Comparison of ENCODE assay signal across 8 cellular contexts in genomic region chr5:177553671-177554429, GRCh38. TPM values are rescaled to one million over a fixed set of nuclear protein-coding genes. Genes with fewer than 3 reads are reported as not detected.
DNase-seq lines count a peak whose midpoint lies in the region; ATAC-seq, FAIRE-seq and TF ChIP-seq lines count a peak whose summit lies in the region.

No MANE protein-coding gene starts in this region.

- no peak overlapping the region for H2AFZ ChIP-seq in HepG2 (ENCODE audit: low read length)

- ATAC-seq in GM19025 (IDR thresholded peaks at IDR 0.05; ENCODE audit: low read depth, unreplicated experiment) = peak; percentile 28
- ATAC-seq in HG03139 (IDR thresholded peaks at IDR 0.05; ENCODE audit: unreplicated experiment) = peak; percentile 44
- ATAC-seq in HepG2 = peak; percentile 57

- H3K36me3 ChIP-seq in HepG2 (replicated peaks in 1 of 2; ENCODE audit: control insufficient read depth in 1 of 2, insufficient read depth in 2 of 2, low read length in 2 of 2) = peaks cover 5 to 18% of the 10 kb centered on the region in 2 experiments; a peak in 4 of 5 replicates

- H3K79me2 ChIP-seq in HepG2 (ENCODE audit: insufficient read depth, low read length) = peaks cover 49% of the 10 kb centered on the region

- peaks cover 7% of the 10 kb centered on the region for H3K36me3 Mint-ChIP-seq in chondrocyte (ENCODE audit: low read depth)

- POLR2A ChIA-PET in HepG2 (lab: Yijun Ruan, JAX) = interaction anchor here (0.7 to 1.0 kb wide), 3 partner anchors 36 to 57 kb away, joined by 3 to 4 read pairs (median 4); partner anchors contain the start of genes PDLIM7 and TMED9

- H3K27me3 ChIP-seq in HepG2 (ENCODE audit: control insufficient read depth in 1 of 2, insufficient read depth in 2 of 2, low read length in 2 of 2) = no peaks in the 10 kb centered on the region

- peaks cover 57% of the 10 kb centered on the region for H3K4me1 ChIP-seq in HepG2 (ENCODE audit: insufficient read depth, low read length)

- CTCF ChIA-PET in HepG2 (lab: Yijun Ruan, JAX; ENCODE audit: low intra/inter-chr PET ratio, low total read pairs) = no interaction called here

- in situ Hi-C loops in HepG2 (cut with HindIII; ENCODE audit: extremely low pct_ligation_motif_present, low pct_unique_long_range_greater_than_20kb) = no loop called here

- peaks cover 33% of the 10 kb centered on the region for H3K4me1 Mint-ChIP-seq in chondrocyte (ENCODE audit: low read depth)

- H3K4me2 ChIP-seq in HepG2 (ENCODE audit: low read depth, low read length) = peak overlapping the region; percentile 86

- no peak for TF ChIP-seq POLR2A in HepG2 (IDR thresholded peaks at IDR 0.05; ENCODE audit: insufficient read depth in 1 of 2, low read depth in 2 of 2, low read length in 2 of 2)

- no TSS peak for BruUV-seq in HepG2 (replicated peaks; lab: Mats Ljungman, UMichigan)

- peak overlapping the region; percentile 86 for H3K9ac ChIP-seq in HepG2 (ENCODE audit: insufficient read depth, low read depth, low read length)

- peak overlapping the region; percentile 84 for H3K27ac Mint-ChIP-seq in chondrocyte (ENCODE audit: unreplicated experiment)

- no peak for TF ChIP-seq CTCF in AG09309 (IDR thresholded peaks at IDR 0.05; ENCODE audit: control insufficient read depth, insufficient read depth, low read depth, low read length, missing control alignments)
- no peak for TF ChIP-seq CTCF in chondrocyte (IDR thresholded peaks at IDR 0.05)
- TF ChIP-seq CTCF in HepG2 (CRISPR knock-in tag; IDR thresholded peaks at IDR 0.05) = no peak

- H3K9me3 Mint-ChIP-seq in chondrocyte (ENCODE audit: low read depth) = no peaks in the 10 kb centered on the region

- TF ChIP-seq EP300 in HepG2 (IDR thresholded peaks at IDR 0.05; ENCODE audit: low read depth in 2 of 2, low read length in 2 of 2) (no peak), HepG2 (CRISPR knock-in tag; IDR thresholded peaks at IDR 0.05; ENCODE audit: borderline replicate concordance) (no peak)

- peaks cover 7% of the 10 kb centered on the region; the same call in 1 of the 2 replicates for H4K20me1 ChIP-seq in HepG2 (ENCODE audit: insufficient read depth, low read length)

- no peaks in the 10 kb centered on the region for H3K27me3 Mint-ChIP-seq in chondrocyte (ENCODE audit: low read depth)

- 0% methylated on average over 1 of the region's 72 CpGs for WGBS in HepG2 (ENCODE audit: low lambda C conversion rate)

- no peaks in the 10 kb centered on the region for H3K9me3 ChIP-seq in HepG2 (ENCODE audit: low read length)

- peak overlapping the region; percentile 90 for H3K4me3 Mint-ChIP-seq in chondrocyte (ENCODE audit: unreplicated experiment)

- H3K4me3 ChIP-seq in AG09309 (ENCODE audit: control insufficient read depth, low read depth, low read length) = peak overlapping the region; percentile 98
- H3K4me3 ChIP-seq in HepG2 (replicated peaks in 1 of 3; ENCODE audit: insufficient read depth in 1 of 3, low read depth in 2 of 3, low read length in 3 of 3) = peak overlapping the region; percentile 96 to 98 (median 98)

- no peak for FAIRE-seq in HepG2 (lab: Jason Lieb, UNC)

- intact Hi-C loops in HepG2 (cut with micrococcal nuclease; ENCODE audit: unreplicated experiment) = loop anchor here (5.0 kb wide), 1 partner anchor 37 kb away; the partner anchor contains the start of gene DDX41

- DNase-seq in AG09309 (ENCODE audit: low read depth) (no peak), UCSD-AML1 (lab: John Stamatoyannopoulos, UW; ENCODE audit: unreplicated experiment) (peak; percentile 31), chondrocyte (ENCODE audit: low spot score) (no peak), HepG2 (ENCODE audit: low spot score) (no peak), GOT3 (lab: John Stamatoyannopoulos, UW) (no peak)
- peak; percentile 25 to 47 for DNase-seq in stimulated activated CD4-positive, alpha-beta T cell treated with anti-CD3 and anti-CD28 coated beads, Interleukin-4, amount 100 ng/mL, for 4 hours

- peak overlapping the region; percentile 56 for H3K27ac ChIP-seq in HepG2 (ENCODE audit: extremely low read length, insufficient read depth, low read length)

- no peak for TF ChIP-seq RAD21 in HepG2 (CRISPR knock-in tag; IDR thresholded peaks at IDR 0.05)

RNA-seq across cellular contexts. Expression of gene FAM193B, which starts 0.5 kb away (rescaled TPM):
- total RNA-seq in chondrocyte = 75.2 to 85.9 TPM (median 79.1 TPM) in 3 replicates
- total RNA-seq in HepG2 (2016; rRNA removed; fragmentation: Illumina TruSeq; extraction: Trizol) = 6.4 and 21.2 TPM in 2 replicates
- total RNA-seq in HepG2 (2016; cell fraction: cytosol; rRNA removed; fragmentation: Illumina TruSeq; extraction: Trizol; ENCODE audit: low read depth) = 25.5 and 27.8 TPM in 2 replicates
- total RNA-seq in HepG2 (2016; cell fraction: insoluble cytoplasmic fraction; rRNA removed; fragmentation: Illumina TruSeq; extraction: Trizol) = 7.4 and 21.9 TPM in 2 replicates
- 15.5 and 19.0 TPM in 2 replicates for total RNA-seq in HepG2 (2016; cell fraction: membrane; rRNA removed; fragmentation: Illumina TruSeq; extraction: Trizol)
- 20.2 and 30.4 TPM in 2 replicates for total RNA-seq in HepG2 (2016; cell fraction: nucleus; rRNA removed; fragmentation: Illumina TruSeq; extraction: Trizol)
- 40.9 and 42.5 TPM in 2 replicates for polyA plus RNA-seq in HepG2 (2011; rRNA removed)
- polyA plus RNA-seq in HepG2 (2011; cell fraction: cytosol; rRNA removed) = 9.5 and 15.2 TPM in 2 replicates
- 123 and 139 TPM in 2 replicates for polyA plus RNA-seq in HepG2 (2011; cell fraction: nucleus; rRNA removed)
- polyA plus RNA-seq in HepG2 (2012) = 23.0 and 27.4 TPM in 2 replicates
- polyA plus RNA-seq in HepG2 (2016; cell fraction: cytosol; fragmentation: Illumina TruSeq; extraction: Trizol; ENCODE audit: low read depth) = 5.1 and 5.6 TPM in 2 replicates
- 11.6 and 13.7 TPM in 2 replicates for polyA plus RNA-seq in HepG2 (2016; cell fraction: insoluble cytoplasmic fraction; fragmentation: Illumina TruSeq; extraction: Trizol; ENCODE audit: low read depth)
- polyA plus RNA-seq in HepG2 (2016; cell fraction: membrane; fragmentation: Illumina TruSeq; extraction: Trizol; ENCODE audit: low read depth) = 9.2 and 10.8 TPM in 2 replicates
- 87.5 and 114 TPM in 2 replicates for polyA plus RNA-seq in HepG2 (2016; cell fraction: nucleus; fragmentation: Illumina TruSeq; extraction: Trizol; ENCODE audit: insufficient read depth, low read depth)
- 19.8 and 23.5 TPM in 2 replicates for polyA minus RNA-seq in HepG2 (2011; rRNA and poly(A)+ RNA removed; ENCODE audit: low replicate concordance)
- polyA minus RNA-seq in HepG2 (2011; cell fraction: cytosol; rRNA and poly(A)+ RNA removed) = 8.1 and 15.7 TPM in 2 replicates
- polyA minus RNA-seq in HepG2 (2011; cell fraction: nucleus; rRNA and poly(A)+ RNA removed) = 24.2 and 37.9 TPM in 2 replicates

RNA-seq across cellular contexts. Expression of gene DDX41, which starts 37.1 kb away (rescaled TPM):
- total RNA-seq in chondrocyte (77.2 to 79.0 TPM (median 78.6 TPM) in 3 replicates), HepG2 (2016; rRNA removed; fragmentation: Illumina TruSeq; extraction: Trizol) (62.8 and 83.0 TPM in 2 replicates)
- total RNA-seq in HepG2 (2016; cell fraction: cytosol; rRNA removed; fragmentation: Illumina TruSeq; extraction: Trizol; ENCODE audit: low read depth) = 9.4 and 10.4 TPM in 2 replicates
- 68.8 and 106 TPM in 2 replicates for total RNA-seq in HepG2 (2016; cell fraction: insoluble cytoplasmic fraction; rRNA removed; fragmentation: Illumina TruSeq; extraction: Trizol)
- 20.1 and 24.5 TPM in 2 replicates for total RNA-seq in HepG2 (2016; cell fraction: membrane; rRNA removed; fragmentation: Illumina TruSeq; extraction: Trizol)
- total RNA-seq in HepG2 (2016; cell fraction: nucleus; rRNA removed; fragmentation: Illumina TruSeq; extraction: Trizol) = 56.7 and 63.3 TPM in 2 replicates
- polyA plus RNA-seq in HepG2 (2011; rRNA removed) = 99.5 and 105 TPM in 2 replicates
- polyA plus RNA-seq in HepG2 (2011; cell fraction: cytosol; rRNA removed) = 84.0 and 131 TPM in 2 replicates
- 340 and 476 TPM in 2 replicates for polyA plus RNA-seq in HepG2 (2011; cell fraction: nucleus; rRNA removed)
- polyA plus RNA-seq in HepG2 (2012) = 39.9 and 70.4 TPM in 2 replicates
- 12.3 and 13.1 TPM in 2 replicates for polyA plus RNA-seq in HepG2 (2016; cell fraction: cytosol; fragmentation: Illumina TruSeq; extraction: Trizol; ENCODE audit: low read depth)
- 84.7 and 86.0 TPM in 2 replicates for polyA plus RNA-seq in HepG2 (2016; cell fraction: insoluble cytoplasmic fraction; fragmentation: Illumina TruSeq; extraction: Trizol; ENCODE audit: low read depth)
- polyA plus RNA-seq in HepG2 (2016; cell fraction: membrane; fragmentation: Illumina TruSeq; extraction: Trizol; ENCODE audit: low read depth) = 20.4 and 21.8 TPM in 2 replicates
- 142 and 157 TPM in 2 replicates for polyA plus RNA-seq in HepG2 (2016; cell fraction: nucleus; fragmentation: Illumina TruSeq; extraction: Trizol; ENCODE audit: insufficient read depth, low read depth)
- 101 and 102 TPM in 2 replicates for polyA minus RNA-seq in HepG2 (2011; rRNA and poly(A)+ RNA removed; ENCODE audit: low replicate concordance)
- polyA minus RNA-seq in HepG2 (2011; cell fraction: cytosol; rRNA and poly(A)+ RNA removed) = 45.9 and 55.5 TPM in 2 replicates
- 103 and 117 TPM in 2 replicates for polyA minus RNA-seq in HepG2 (2011; cell fraction: nucleus; rRNA and poly(A)+ RNA removed)

RNA-seq across cellular contexts. Expression of gene TMED9, which starts 38.2 kb away (rescaled TPM):
- total RNA-seq in chondrocyte (290 to 299 TPM (median 293 TPM) in 3 replicates), HepG2 (2016; rRNA removed; fragmentation: Illumina TruSeq; extraction: Trizol) (92.1 and 161 TPM in 2 replicates)
- total RNA-seq in HepG2 (2016; cell fraction: cytosol; rRNA removed; fragmentation: Illumina TruSeq; extraction: Trizol; ENCODE audit: low read depth) = 17.9 and 19.9 TPM in 2 replicates
- 95.3 and 167 TPM in 2 replicates for total RNA-seq in HepG2 (2016; cell fraction: insoluble cytoplasmic fraction; rRNA removed; fragmentation: Illumina TruSeq; extraction: Trizol)
- total RNA-seq in HepG2 (2016; cell fraction: membrane; rRNA removed; fragmentation: Illumina TruSeq; extraction: Trizol) = 31.2 and 33.3 TPM in 2 replicates
- 146 and 166 TPM in 2 replicates for total RNA-seq in HepG2 (2016; cell fraction: nucleus; rRNA removed; fragmentation: Illumina TruSeq; extraction: Trizol)
- polyA plus RNA-seq in HepG2 (2011; rRNA removed) = 336 and 350 TPM in 2 replicates
- polyA plus RNA-seq in HepG2 (2011; cell fraction: cytosol; rRNA removed) = 325 and 399 TPM in 2 replicates
- 117 and 142 TPM in 2 replicates for polyA plus RNA-seq in HepG2 (2011; cell fraction: nucleus; rRNA removed)
- 178 and 218 TPM in 2 replicates for polyA plus RNA-seq in HepG2 (2012)
- polyA plus RNA-seq in HepG2 (2016; cell fraction: cytosol; fragmentation: Illumina TruSeq; extraction: Trizol; ENCODE audit: low read depth) = 22.9 and 25.6 TPM in 2 replicates
- polyA plus RNA-seq in HepG2 (2016; cell fraction: insoluble cytoplasmic fraction; fragmentation: Illumina TruSeq; extraction: Trizol; ENCODE audit: low read depth) = 127 and 128 TPM in 2 replicates
- 35.4 and 42.5 TPM in 2 replicates for polyA plus RNA-seq in HepG2 (2016; cell fraction: membrane; fragmentation: Illumina TruSeq; extraction: Trizol; ENCODE audit: low read depth)
- polyA plus RNA-seq in HepG2 (2016; cell fraction: nucleus; fragmentation: Illumina TruSeq; extraction: Trizol; ENCODE audit: insufficient read depth, low read depth) = 348 and 359 TPM in 2 replicates
- polyA minus RNA-seq in HepG2 (2011; rRNA and poly(A)+ RNA removed; ENCODE audit: low replicate concordance) = 179 and 310 TPM in 2 replicates
- polyA minus RNA-seq in HepG2 (2011; cell fraction: cytosol; rRNA and poly(A)+ RNA removed) = 92.6 and 98.1 TPM in 2 replicates
- polyA minus RNA-seq in HepG2 (2011; cell fraction: nucleus; rRNA and poly(A)+ RNA removed) = 66.8 and 67.1 TPM in 2 replicates

RNA-seq across cellular contexts. Expression of gene DOK3, which starts 44.2 kb away (rescaled TPM):
- total RNA-seq in chondrocyte (4.7 to 7.7 TPM (median 7.5 TPM) in 3 replicates), HepG2 (2016; rRNA removed; fragmentation: Illumina TruSeq; extraction: Trizol) (0.48 and 1.4 TPM in 2 replicates)
- 0.44 and 0.51 TPM in 2 replicates for total RNA-seq in HepG2 (2016; cell fraction: cytosol; rRNA removed; fragmentation: Illumina TruSeq; extraction: Trizol; ENCODE audit: low read depth)
- 0.40 and 1.6 TPM in 2 replicates for total RNA-seq in HepG2 (2016; cell fraction: insoluble cytoplasmic fraction; rRNA removed; fragmentation: Illumina TruSeq; extraction: Trizol)
- 0.43 and 0.52 TPM in 2 replicates for total RNA-seq in HepG2 (2016; cell fraction: membrane; rRNA removed; fragmentation: Illumina TruSeq; extraction: Trizol)
- 3.1 and 3.4 TPM in 2 replicates for total RNA-seq in HepG2 (2016; cell fraction: nucleus; rRNA removed; fragmentation: Illumina TruSeq; extraction: Trizol)
- 1.5 and 1.7 TPM in 2 replicates for polyA plus RNA-seq in HepG2 (2011; rRNA removed)
- polyA plus RNA-seq in HepG2 (2011; cell fraction: cytosol; rRNA removed) = 0.45 and 0.52 TPM in 2 replicates
- polyA plus RNA-seq in HepG2 (2011; cell fraction: nucleus; rRNA removed) = 11.5 and 16.7 TPM in 2 replicates
- polyA plus RNA-seq in HepG2 (2012) = 0.60 and 1.5 TPM in 2 replicates
- 0.17 and 0.23 TPM in 2 replicates for polyA plus RNA-seq in HepG2 (2016; cell fraction: cytosol; fragmentation: Illumina TruSeq; extraction: Trizol; ENCODE audit: low read depth)
- polyA plus RNA-seq in HepG2 (2016; cell fraction: insoluble cytoplasmic fraction; fragmentation: Illumina TruSeq; extraction: Trizol; ENCODE audit: low read depth) = 0.77 and 0.99 TPM in 2 replicates
- polyA plus RNA-seq in HepG2 (2016; cell fraction: membrane; fragmentation: Illumina TruSeq; extraction: Trizol; ENCODE audit: low read depth) = 0.26 and 0.50 TPM in 2 replicates
- 7.2 and 8.3 TPM in 2 replicates for polyA plus RNA-seq in HepG2 (2016; cell fraction: nucleus; fragmentation: Illumina TruSeq; extraction: Trizol; ENCODE audit: insufficient read depth, low read depth)
- polyA minus RNA-seq in HepG2 (2011; rRNA and poly(A)+ RNA removed; ENCODE audit: low replicate concordance) = 3.4 and 4.3 TPM in 2 replicates
- polyA minus RNA-seq in HepG2 (2011; cell fraction: cytosol; rRNA and poly(A)+ RNA removed) = not detected in 2 replicates
- polyA minus RNA-seq in HepG2 (2011; cell fraction: nucleus; rRNA and poly(A)+ RNA removed) = 4.4 and 4.8 TPM in 2 replicates

RNA-seq across cellular contexts. Expression of gene B4GALT7, which starts 46.1 kb away (rescaled TPM):
- 41.4 to 54.4 TPM (median 43.9 TPM) in 3 replicates for total RNA-seq in chondrocyte
- 12.7 and 20.5 TPM in 2 replicates for total RNA-seq in HepG2 (2016; rRNA removed; fragmentation: Illumina TruSeq; extraction: Trizol)
- 30.8 and 33.3 TPM in 2 replicates for total RNA-seq in HepG2 (2016; cell fraction: cytosol; rRNA removed; fragmentation: Illumina TruSeq; extraction: Trizol; ENCODE audit: low read depth)
- total RNA-seq in HepG2 (2016; cell fraction: insoluble cytoplasmic fraction; rRNA removed; fragmentation: Illumina TruSeq; extraction: Trizol) = 10.2 and 20.6 TPM in 2 replicates
- total RNA-seq in HepG2 (2016; cell fraction: membrane; rRNA removed; fragmentation: Illumina TruSeq; extraction: Trizol) = 41.1 and 48.6 TPM in 2 replicates
- total RNA-seq in HepG2 (2016; cell fraction: nucleus; rRNA removed; fragmentation: Illumina TruSeq; extraction: Trizol) = 14.0 and 14.7 TPM in 2 replicates
- 16.4 and 22.3 TPM in 2 replicates for polyA plus RNA-seq in HepG2 (2011; rRNA removed)
- 17.5 and 28.4 TPM in 2 replicates for polyA plus RNA-seq in HepG2 (2011; cell fraction: cytosol; rRNA removed)
- polyA plus RNA-seq in HepG2 (2011; cell fraction: nucleus; rRNA removed) = 28.2 and 30.7 TPM in 2 replicates
- 10.0 and 12.5 TPM in 2 replicates for polyA plus RNA-seq in HepG2 (2012)
- 38.6 and 42.4 TPM in 2 replicates for polyA plus RNA-seq in HepG2 (2016; cell fraction: cytosol; fragmentation: Illumina TruSeq; extraction: Trizol; ENCODE audit: low read depth)
- 10.2 and 11.7 TPM in 2 replicates for polyA plus RNA-seq in HepG2 (2016; cell fraction: insoluble cytoplasmic fraction; fragmentation: Illumina TruSeq; extraction: Trizol; ENCODE audit: low read depth)
- 38.8 and 38.9 TPM in 2 replicates for polyA plus RNA-seq in HepG2 (2016; cell fraction: membrane; fragmentation: Illumina TruSeq; extraction: Trizol; ENCODE audit: low read depth)
- 24.9 and 27.8 TPM in 2 replicates for polyA plus RNA-seq in HepG2 (2016; cell fraction: nucleus; fragmentation: Illumina TruSeq; extraction: Trizol; ENCODE audit: insufficient read depth, low read depth)
- polyA minus RNA-seq in HepG2 (2011; rRNA and poly(A)+ RNA removed; ENCODE audit: low replicate concordance) = 21.7 and 33.1 TPM in 2 replicates
- polyA minus RNA-seq in HepG2 (2011; cell fraction: cytosol; rRNA and poly(A)+ RNA removed) = 8.7 and 10.7 TPM in 2 replicates
- 15.4 and 16.4 TPM in 2 replicates for polyA minus RNA-seq in HepG2 (2011; cell fraction: nucleus; rRNA and poly(A)+ RNA removed)

Comparison
In these comparisons a context has a peak if more than half of its experiments do, and no peak if none do; other contexts are left out.
1. DNase-seq: peak in UCSD-AML1 (single experiment) and stimulated activated CD4-positive, alpha-beta T cell treated with anti-CD3 and anti-CD28 coated beads, Interleukin-4, amount 100 ng/mL, for 4 hours (2 of 2); none in AG09309 (single experiment), chondrocyte (single experiment), HepG2 (single experiment) and GOT3 (single experiment).
2. Peak in every context shown above with its lines, with median percentiles within 50 percentile points of each other: ATAC-seq.